19 cellular contexts compared by ENCODE assay signal in the genomic region with DNA sequence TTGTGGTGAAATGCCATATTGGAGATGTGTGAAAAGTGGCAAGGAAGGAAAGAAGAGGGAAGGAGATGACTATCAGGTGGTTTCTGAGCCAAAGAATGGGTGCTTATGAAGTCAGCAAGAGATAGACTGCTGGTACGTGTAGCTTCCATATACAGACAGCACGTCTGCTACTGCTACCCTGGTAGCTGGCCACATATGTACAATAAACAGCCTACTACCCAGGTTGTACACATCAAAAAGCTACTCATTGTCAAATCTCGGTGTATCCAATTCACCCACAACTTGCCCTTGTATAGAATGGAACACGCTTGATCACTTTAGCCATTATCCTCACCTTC.
"Had no signal": no experiment of that assay in that cellular context is flagged by ENCODE, and none has a peak within 500 bp of the region (broad histone marks: within the 10 kb centered on the region; RNA-seq: fewer than 3 reads in every experiment).

No MANE protein-coding gene starts in this region.

- H3K27ac Mint-ChIP-seq: activated CD4-positive, alpha-beta T cell treated with anti-CD3 and anti-CD28 coated beads, Interleukin-2, amount 10 ng/mL, durations not matched to agents 7 days and 5 days; activated CD8-positive, alpha-beta T cell treated with anti-CD3 and anti-CD28 coated beads, Interleukin-2, amount 10 ng/mL, durations not matched to agents 7 days and 5 days; activated naive CD4-positive, alpha-beta T cell treated with anti-CD3 and anti-CD28 coated beads, Interleukin-2, amount 10 ng/mL, durations not matched to agents 7 days and 5 days; activated naive CD8-positive, alpha-beta T cell treated with anti-CD3 and anti-CD28 coated beads, Interleukin-2, amount 50 U/mL, for 24 hours; activated T-cell treated with anti-CD3 and anti-CD28 coated beads, Interleukin-2, amount 50 U/mL, for 24 hours; mesothelial cell of epicardium; nephron; stimulated activated naive B cell treated with anti-CD40 and anti-IgM and Interleukin-4, amounts not matched to agents 10 μg/mL and 1 μg/mL and 100 μg/mL, for 72 hours had no signal

- H3K27ac ChIP-seq: brain microvascular endothelial cell, thoracic aorta, upper lobe of left lung had no signal

- H3K36me3 Mint-ChIP-seq: activated naive CD4-positive, alpha-beta T cell treated with anti-CD3 and anti-CD28 coated beads, Interleukin-2, amount 10 ng/mL, durations not matched to agents 7 days and 5 days; mesothelial cell of epicardium; stimulated activated naive B cell treated with anti-CD40 and anti-IgM and Interleukin-4, amounts not matched to agents 10 μg/mL and 1 μg/mL and 100 μg/mL, for 72 hours had no signal

- DNase-seq: activated CD4-positive, alpha-beta T cell treated with anti-CD3 and anti-CD28 coated beads, Interleukin-2, amount 10 ng/mL, durations not matched to agents 7 days and 5 days; activated CD8-positive, alpha-beta T cell treated with anti-CD3 and anti-CD28 coated beads, Interleukin-2, amount 10 ng/mL, durations not matched to agents 7 days and 5 days; activated naive CD4-positive, alpha-beta T cell treated with anti-CD3 and anti-CD28 coated beads, Interleukin-2, amount 10 ng/mL, durations not matched to agents 7 days and 5 days; activated naive CD8-positive, alpha-beta T cell treated with anti-CD3 and anti-CD28 coated beads, Interleukin-2, amount 50 U/mL, for 24 hours; activated T-cell treated with anti-CD3 and anti-CD28 coated beads, Interleukin-2, amount 50 U/mL, for 24 hours; anterior cingulate cortex; brain microvascular endothelial cell; central memory CD4-positive, alpha-beta T cell; foreskin melanocyte; glutamatergic neuron; hippocampal formation; occipital lobe; stimulated activated naive B cell treated with anti-CD40 and anti-IgM and Interleukin-4, amounts not matched to agents 10 μg/mL and 1 μg/mL and 100 μg/mL, for 72 hours; upper lobe of left lung had no signal

- H3K9me3 Mint-ChIP-seq: mesothelial cell of epicardium, nephron had no signal

- ATAC-seq: activated CD8-positive, alpha-beta T cell treated with anti-CD3 and anti-CD28 coated beads, Interleukin-2, amount 10 ng/mL, durations not matched to agents 7 days and 5 days; activated naive CD8-positive, alpha-beta T cell treated with anti-CD3 and anti-CD28 coated beads, Interleukin-2, amount 50 U/mL, for 24 hours; left lobe of liver; stimulated activated naive B cell treated with anti-CD40 and anti-IgM and Interleukin-4, amounts not matched to agents 10 μg/mL and 1 μg/mL and 100 μg/mL, for 72 hours had no signal

- H3K9me3 ChIP-seq: thoracic aorta, upper lobe of left lung had no signal

- H3K36me3 ChIP-seq: brain microvascular endothelial cell, thoracic aorta, upper lobe of left lung had no signal

- H3K4me3 Mint-ChIP-seq: activated CD4-positive, alpha-beta T cell treated with anti-CD3 and anti-CD28 coated beads, Interleukin-2, amount 10 ng/mL, durations not matched to agents 7 days and 5 days; activated CD8-positive, alpha-beta T cell treated with anti-CD3 and anti-CD28 coated beads, Interleukin-2, amount 10 ng/mL, durations not matched to agents 7 days and 5 days; activated naive CD4-positive, alpha-beta T cell treated with anti-CD3 and anti-CD28 coated beads, Interleukin-2, amount 10 ng/mL, durations not matched to agents 7 days and 5 days; activated naive CD8-positive, alpha-beta T cell treated with anti-CD3 and anti-CD28 coated beads, Interleukin-2, amount 50 U/mL, for 24 hours; activated T-cell treated with anti-CD3 and anti-CD28 coated beads, Interleukin-2, amount 50 U/mL, for 24 hours; mesothelial cell of epicardium; nephron; stimulated activated naive B cell treated with anti-CD40 and anti-IgM and Interleukin-4, amounts not matched to agents 10 μg/mL and 1 μg/mL and 100 μg/mL, for 72 hours had no signal

- H3K27me3 ChIP-seq: brain microvascular endothelial cell, upper lobe of left lung had no signal

- H3K4me1 Mint-ChIP-seq: activated CD4-positive, alpha-beta T cell treated with anti-CD3 and anti-CD28 coated beads, Interleukin-2, amount 10 ng/mL, durations not matched to agents 7 days and 5 days; activated naive CD4-positive, alpha-beta T cell treated with anti-CD3 and anti-CD28 coated beads, Interleukin-2, amount 10 ng/mL, durations not matched to agents 7 days and 5 days; activated naive CD8-positive, alpha-beta T cell treated with anti-CD3 and anti-CD28 coated beads, Interleukin-2, amount 50 U/mL, for 24 hours; nephron; stimulated activated naive B cell treated with anti-CD40 and anti-IgM and Interleukin-4, amounts not matched to agents 10 μg/mL and 1 μg/mL and 100 μg/mL, for 72 hours had no signal

- H3K27me3 Mint-ChIP-seq: activated CD4-positive, alpha-beta T cell treated with anti-CD3 and anti-CD28 coated beads, Interleukin-2, amount 10 ng/mL, durations not matched to agents 7 days and 5 days; activated naive CD4-positive, alpha-beta T cell treated with anti-CD3 and anti-CD28 coated beads, Interleukin-2, amount 10 ng/mL, durations not matched to agents 7 days and 5 days; activated naive CD8-positive, alpha-beta T cell treated with anti-CD3 and anti-CD28 coated beads, Interleukin-2, amount 50 U/mL, for 24 hours; activated T-cell treated with anti-CD3 and anti-CD28 coated beads, Interleukin-2, amount 50 U/mL, for 24 hours; stimulated activated naive B cell treated with anti-CD40 and anti-IgM and Interleukin-4, amounts not matched to agents 10 μg/mL and 1 μg/mL and 100 μg/mL, for 72 hours had no signal

- H3K4me1 ChIP-seq: upper lobe of left lung had no signal

- H3K4me3 ChIP-seq: lung, thoracic aorta, upper lobe of left lung had no signal
